ENCODE assay signal across 8 cellular contexts in genomic region chr3:44337253-44337652, GRCh38. TPM values are rescaled to one million over a fixed set of nuclear protein-coding genes. Genes with fewer than 3 reads are reported as not detected.
DNase-seq lines count a peak whose midpoint lies in the region; ATAC-seq lines count a peak whose summit lies in the region.

No MANE protein-coding gene starts in this region.

- H3K4me1 Mint-ChIP-seq in activated CD4-positive, alpha-beta memory T cell treated with anti-CD3 and anti-CD28 coated beads for 36 hours (ENCODE audit: low read depth), result peaks cover 22% of the 10 kb centered on the region
- H3K4me1 Mint-ChIP-seq in stimulated activated effector memory CD8-positive, alpha-beta T cell treated with anti-CD3 and anti-CD28 coated beads, Interleukin-12 subunit alpha, Interleukin-12 subunit beta, amount 100 ng/mL, for 72 hours, result peaks cover 22% of the 10 kb centered on the region

- ATAC-seq in stimulated activated effector memory CD8-positive, alpha-beta T cell treated with anti-CD3 and anti-CD28 coated beads, Interleukin-12 subunit alpha, Interleukin-12 subunit beta, amount 100 ng/mL, for 72 hours, result no peak
- ATAC-seq in HG02642 (IDR thresholded peaks at IDR 0.05; ENCODE audit: poor library complexity, unreplicated experiment), result no peak

- DNase-seq in DMS 273 (lab: John Stamatoyannopoulos, UW; ENCODE audit: unreplicated experiment), result peak; percentile 30
- no peak for DNase-seq in DMS 273 treated with DMSO at 0.1 percent for 48 hours (lab: John Stamatoyannopoulos, UW)
- DNase-seq in activated CD4-positive, alpha-beta memory T cell treated with anti-CD3 and anti-CD28 coated beads for 36 hours, result no peak
- DNase-seq in stimulated activated effector memory CD8-positive, alpha-beta T cell treated with anti-CD3 and anti-CD28 coated beads, Interleukin-12 subunit alpha, Interleukin-12 subunit beta, amount 100 ng/mL, for 72 hours (ENCODE audit: low spot score in 2 of 2), result no peak
- no peak for DNase-seq in GM19240 (ENCODE audit: insufficient read length, low spot score)
- DNase-seq in NCI-H2107 treated with DMSO at 0.1 percent for 48 hours (lab: John Stamatoyannopoulos, UW; ENCODE audit: unreplicated experiment), result no peak

- H3K36me3 Mint-ChIP-seq in activated CD4-positive, alpha-beta memory T cell treated with anti-CD3 and anti-CD28 coated beads for 36 hours, result peaks cover 2% of the 10 kb centered on the region
- H3K36me3 Mint-ChIP-seq in stimulated activated effector memory CD8-positive, alpha-beta T cell treated with anti-CD3 and anti-CD28 coated beads, Interleukin-12 subunit alpha, Interleukin-12 subunit beta, amount 100 ng/mL, for 72 hours, result peaks cover 21% of the 10 kb centered on the region

- peaks cover 9% of the 10 kb centered on the region for H3K27me3 Mint-ChIP-seq in activated CD4-positive, alpha-beta memory T cell treated with anti-CD3 and anti-CD28 coated beads for 36 hours

- peak overlapping the region; percentile 97 for H3K27ac Mint-ChIP-seq in activated CD4-positive, alpha-beta memory T cell treated with anti-CD3 and anti-CD28 coated beads for 36 hours
- H3K27ac Mint-ChIP-seq in stimulated activated effector memory CD8-positive, alpha-beta T cell treated with anti-CD3 and anti-CD28 coated beads, Interleukin-12 subunit alpha, Interleukin-12 subunit beta, amount 100 ng/mL, for 72 hours, result peak overlapping the region; percentile 96

- no peaks in the 10 kb centered on the region for H3K9me3 Mint-ChIP-seq in activated CD4-positive, alpha-beta memory T cell treated with anti-CD3 and anti-CD28 coated beads for 36 hours
- no peaks in the 10 kb centered on the region for H3K9me3 Mint-ChIP-seq in stimulated activated effector memory CD8-positive, alpha-beta T cell treated with anti-CD3 and anti-CD28 coated beads, Interleukin-12 subunit alpha, Interleukin-12 subunit beta, amount 100 ng/mL, for 72 hours

- POLR2A ChIA-PET in activated CD4-positive, alpha-beta memory T cell treated with anti-CD3 and anti-CD28 coated beads for 36 hours (lab: Charles Lee), result interaction anchor here (1.7 to 2.1 kb wide), 3 partner anchors 141 to 425 kb away, joined by 6 to 18 read pairs (median 7); partner anchors contain the start of genes KIAA1143, KIF15 and ZNF445

- intact Hi-C loops in activated CD4-positive, alpha-beta memory T cell treated with anti-CD3 and anti-CD28 coated beads for 36 hours (cut with micrococcal nuclease), result loop anchor here (5.0 to 10.0 kb wide), 4 partner anchors 288 to 1358 kb away; partner anchors contain the start of genes ABHD5, SNRK and ZNF197

- H3K4me3 ChIP-seq in iPS-11a (ENCODE audit: low read depth, low read length), result peak overlapping the region; percentile 82

- CTCF ChIA-PET in activated CD4-positive, alpha-beta memory T cell treated with anti-CD3 and anti-CD28 coated beads for 36 hours (lab: Charles Lee), result interaction anchor here (1.4 to 1.8 kb wide), 2 partner anchors 13 to 195 kb away, joined by 4 to 10 read pairs; no protein-coding TSS in a partner anchor

- peak overlapping the region; percentile 98 for H3K4me3 Mint-ChIP-seq in activated CD4-positive, alpha-beta memory T cell treated with anti-CD3 and anti-CD28 coated beads for 36 hours
- H3K4me3 Mint-ChIP-seq in stimulated activated effector memory CD8-positive, alpha-beta T cell treated with anti-CD3 and anti-CD28 coated beads, Interleukin-12 subunit alpha, Interleukin-12 subunit beta, amount 100 ng/mL, for 72 hours, result peak overlapping the region; percentile 93

RNA-seq across cellular contexts. Expression of gene TCAIM, which starts 1.3 kb away (rescaled TPM):
- 10 to 100 TPM; 17.2 to 17.9 TPM for total RNA-seq in activated CD4-positive, alpha-beta memory T cell treated with anti-CD3 and anti-CD28 coated beads for 36 hours
